ENCODE assay signal across 1 cellular context in the genomic region with DNA sequence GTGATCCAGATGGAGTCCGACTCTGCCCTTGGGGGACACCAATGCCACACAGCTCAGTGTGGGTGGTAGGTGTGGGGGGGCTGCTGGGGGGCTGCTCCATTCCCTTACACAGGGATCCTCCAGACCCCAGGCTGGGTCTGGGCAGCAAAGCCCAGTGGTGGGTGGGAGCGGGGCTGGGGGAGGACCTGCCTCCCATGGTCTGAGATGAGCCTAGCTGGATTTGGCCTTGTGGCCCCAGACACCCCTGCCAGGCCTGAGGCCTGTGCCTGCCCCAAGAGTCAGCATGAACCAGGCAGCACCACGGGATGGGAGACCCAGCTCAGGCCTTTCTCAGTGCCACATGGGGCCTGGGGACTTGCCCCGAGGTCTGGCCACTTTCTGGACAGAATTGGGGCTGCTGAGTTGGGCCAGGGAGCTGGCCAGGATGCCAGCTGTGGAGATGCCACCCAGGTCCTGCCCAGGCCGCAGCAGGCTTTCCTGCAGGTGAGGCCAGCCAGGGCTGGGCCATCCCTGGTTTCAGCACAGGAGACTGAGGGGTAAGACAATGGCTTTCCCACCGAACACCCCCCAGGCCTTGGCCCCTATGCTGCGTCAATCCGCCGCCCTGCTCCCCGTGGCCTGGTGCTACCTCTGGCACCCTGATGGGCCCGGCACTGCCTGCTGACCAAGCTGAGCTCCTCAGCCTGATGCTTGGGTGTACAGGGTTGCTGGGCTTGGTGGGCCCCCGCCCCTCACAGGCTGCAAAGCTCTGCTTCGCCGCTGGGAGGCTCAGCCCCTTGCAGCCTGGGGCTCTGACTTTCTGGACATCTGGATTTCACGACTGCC.
TF ChIP-seq lines count a peak whose summit lies in the region.

No MANE protein-coding gene starts in this region.

TF ChIP-seq in HepG2, 621 proteins besides CTCF, POLR2A, EP300 and RAD21 (continued from another document and continues in another):
- TF ChIP-seq ZNF772 (CRISPR knock-in tag; IDR thresholded peaks at IDR 0.05), result 0 out of 2 replicates have a peak, but pooled peaks have one; percentile 16
- no peak for TF ChIP-seq HMG20A (CRISPR knock-in tag; IDR thresholded peaks at IDR 0.05; ENCODE audit: borderline replicate concordance)
- TF ChIP-seq FOXJ3 (CRISPR knock-in tag; IDR thresholded peaks at IDR 0.05; ENCODE audit: borderline replicate concordance), result no peak
- no peak for TF ChIP-seq IRX3 (CRISPR knock-in tag; IDR thresholded peaks at IDR 0.05; ENCODE audit: borderline replicate concordance, low read depth)
- TF ChIP-seq, protein P1, sequence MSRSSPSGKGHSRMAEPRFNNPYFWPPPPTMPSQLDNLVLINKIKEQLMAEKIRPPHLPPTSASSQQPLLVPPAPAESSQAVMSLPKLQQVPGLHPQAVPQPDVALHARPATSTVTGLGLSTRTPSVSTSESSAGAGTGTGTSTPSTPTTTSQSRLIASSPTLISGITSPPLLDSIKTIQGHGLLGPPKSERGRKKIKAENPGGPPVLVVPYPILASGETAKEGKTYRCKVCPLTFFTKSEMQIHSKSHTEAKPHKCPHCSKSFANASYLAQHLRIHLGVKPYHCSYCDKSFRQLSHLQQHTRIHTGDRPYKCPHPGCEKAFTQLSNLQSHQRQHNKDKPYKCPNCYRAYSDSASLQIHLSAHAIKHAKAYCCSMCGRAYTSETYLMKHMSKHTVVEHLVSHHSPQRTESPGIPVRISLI (CRISPR knock-in tag; IDR thresholded peaks at IDR 0.05; ENCODE audit: borderline replicate concordance), result no peak
- TF ChIP-seq SP2 (CRISPR knock-in tag; IDR thresholded peaks at IDR 0.05), result no peak
- TF ChIP-seq SAFB2 (CRISPR knock-in tag; IDR thresholded peaks at IDR 0.05; ENCODE audit: borderline replicate concordance, low read depth), result no peak
- TF ChIP-seq KLF15 (CRISPR knock-in tag; IDR thresholded peaks at IDR 0.05; ENCODE audit: borderline replicate concordance), result no peak
- no peak for TF ChIP-seq ARHGAP35 (CRISPR knock-in tag; IDR thresholded peaks at IDR 0.05; ENCODE audit: borderline replicate concordance)
- TF ChIP-seq, protein P2, sequence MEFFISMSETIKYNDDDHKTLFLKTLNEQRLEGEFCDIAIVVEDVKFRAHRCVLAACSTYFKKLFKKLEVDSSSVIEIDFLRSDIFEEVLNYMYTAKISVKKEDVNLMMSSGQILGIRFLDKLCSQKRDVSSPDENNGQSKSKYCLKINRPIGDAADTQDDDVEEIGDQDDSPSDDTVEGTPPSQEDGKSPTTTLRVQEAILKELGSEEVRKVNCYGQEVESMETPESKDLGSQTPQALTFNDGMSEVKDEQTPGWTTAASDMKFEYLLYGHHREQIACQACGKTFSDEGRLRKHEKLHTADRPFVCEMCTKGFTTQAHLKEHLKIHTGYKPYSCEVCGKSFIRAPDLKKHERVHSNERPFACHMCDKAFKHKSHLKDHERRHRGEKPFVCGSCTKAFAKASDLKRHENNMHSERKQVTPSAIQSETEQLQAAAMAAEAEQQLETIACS (CRISPR knock-in tag; IDR thresholded peaks at IDR 0.05), result no peak
- TF ChIP-seq PITX1 (CRISPR knock-in tag; IDR thresholded peaks at IDR 0.05), result no peak
- 0 out of 2 replicates have a peak, but pooled peaks have one; percentile 39 for TF ChIP-seq TARDBP (CRISPR knock-in tag; IDR thresholded peaks at IDR 0.05)
- TF ChIP-seq, protein P3, sequence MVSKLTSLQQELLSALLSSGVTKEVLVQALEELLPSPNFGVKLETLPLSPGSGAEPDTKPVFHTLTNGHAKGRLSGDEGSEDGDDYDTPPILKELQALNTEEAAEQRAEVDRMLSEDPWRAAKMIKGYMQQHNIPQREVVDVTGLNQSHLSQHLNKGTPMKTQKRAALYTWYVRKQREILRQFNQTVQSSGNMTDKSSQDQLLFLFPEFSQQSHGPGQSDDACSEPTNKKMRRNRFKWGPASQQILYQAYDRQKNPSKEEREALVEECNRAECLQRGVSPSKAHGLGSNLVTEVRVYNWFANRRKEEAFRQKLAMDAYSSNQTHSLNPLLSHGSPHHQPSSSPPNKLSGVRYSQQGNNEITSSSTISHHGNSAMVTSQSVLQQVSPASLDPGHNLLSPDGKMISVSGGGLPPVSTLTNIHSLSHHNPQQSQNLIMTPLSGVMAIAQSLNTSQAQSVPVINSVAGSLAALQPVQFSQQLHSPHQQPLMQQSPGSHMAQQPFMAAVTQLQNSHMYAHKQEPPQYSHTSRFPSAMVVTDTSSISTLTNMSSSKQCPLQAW (CRISPR knock-in tag; IDR thresholded peaks at IDR 0.05), result no peak
- TF ChIP-seq MXI1 (IDR thresholded peaks at IDR 0.05; ENCODE audit: borderline replicate concordance, low read depth, low read length), result 0 out of 3 replicates have a peak, but pooled peaks have one; percentile 13
- 0 out of 2 replicates have a peak, but pooled peaks have one; percentile 8 for TF ChIP-seq YEATS4 (CRISPR knock-in tag; IDR thresholded peaks at IDR 0.05; ENCODE audit: borderline replicate concordance)
- TF ChIP-seq YY1 (IDR thresholded peaks at IDR 0.05; ENCODE audit: insufficient read depth, insufficient replicate concordance, low read depth, low read length), result no peak
- TF ChIP-seq NCOA1 (CRISPR knock-in tag; IDR thresholded peaks at IDR 0.05), result peak; percentile 71; the same call in 1 of the 2 replicates
- TF ChIP-seq ZZZ3 (CRISPR knock-in tag; IDR thresholded peaks at IDR 0.05; ENCODE audit: borderline replicate concordance), result no peak
- TF ChIP-seq ZNF530 (CRISPR knock-in tag; IDR thresholded peaks at IDR 0.05; ENCODE audit: low read depth), result no peak
- no peak for TF ChIP-seq ZNF124 (CRISPR knock-in tag; IDR thresholded peaks at IDR 0.05)
- TF ChIP-seq, protein P4, sequence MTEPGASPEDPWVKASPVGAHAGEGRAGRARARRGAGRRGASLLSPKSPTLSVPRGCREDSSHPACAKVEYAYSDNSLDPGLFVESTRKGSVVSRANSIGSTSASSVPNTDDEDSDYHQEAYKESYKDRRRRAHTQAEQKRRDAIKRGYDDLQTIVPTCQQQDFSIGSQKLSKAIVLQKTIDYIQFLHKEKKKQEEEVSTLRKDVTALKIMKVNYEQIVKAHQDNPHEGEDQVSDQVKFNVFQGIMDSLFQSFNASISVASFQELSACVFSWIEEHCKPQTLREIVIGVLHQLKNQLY (CRISPR knock-in tag; IDR thresholded peaks at IDR 0.05), result no peak
- TF ChIP-seq AGO2 (optimal IDR thresholded peaks at IDR 0.05; ENCODE audit: low read depth, low read length), result peak; percentile 37
- TF ChIP-seq, protein P5, sequence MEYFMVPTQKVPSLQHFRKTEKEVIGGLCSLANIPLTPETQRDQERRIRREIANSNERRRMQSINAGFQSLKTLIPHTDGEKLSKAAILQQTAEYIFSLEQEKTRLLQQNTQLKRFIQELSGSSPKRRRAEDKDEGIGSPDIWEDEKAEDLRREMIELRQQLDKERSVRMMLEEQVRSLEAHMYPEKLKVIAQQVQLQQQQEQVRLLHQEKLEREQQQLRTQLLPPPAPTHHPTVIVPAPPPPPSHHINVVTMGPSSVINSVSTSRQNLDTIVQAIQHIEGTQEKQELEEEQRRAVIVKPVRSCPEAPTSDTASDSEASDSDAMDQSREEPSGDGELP (IDR thresholded peaks at IDR 0.05; ENCODE audit: borderline replicate concordance, low read depth), result no peak
- no peak for TF ChIP-seq ZNF382 (CRISPR knock-in tag; IDR thresholded peaks at IDR 0.05; ENCODE audit: borderline replicate concordance)
- TF ChIP-seq HOXA5 (CRISPR knock-in tag; IDR thresholded peaks at IDR 0.05), result no peak
- TF ChIP-seq, protein P6, sequence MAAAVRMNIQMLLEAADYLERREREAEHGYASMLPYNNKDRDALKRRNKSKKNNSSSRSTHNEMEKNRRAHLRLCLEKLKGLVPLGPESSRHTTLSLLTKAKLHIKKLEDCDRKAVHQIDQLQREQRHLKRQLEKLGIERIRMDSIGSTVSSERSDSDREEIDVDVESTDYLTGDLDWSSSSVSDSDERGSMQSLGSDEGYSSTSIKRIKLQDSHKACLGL (CRISPR knock-in tag; IDR thresholded peaks at IDR 0.05), result no peak
- TF ChIP-seq REPIN1 (CRISPR knock-in tag; IDR thresholded peaks at IDR 0.05; ENCODE audit: borderline replicate concordance, low read depth), result no peak
- no peak for TF ChIP-seq ZNF101 (CRISPR knock-in tag; IDR thresholded peaks at IDR 0.05; ENCODE audit: borderline replicate concordance, low read depth)
- no peak for TF ChIP-seq ZNF335 (CRISPR knock-in tag; IDR thresholded peaks at IDR 0.05)
- TF ChIP-seq, protein P7, sequence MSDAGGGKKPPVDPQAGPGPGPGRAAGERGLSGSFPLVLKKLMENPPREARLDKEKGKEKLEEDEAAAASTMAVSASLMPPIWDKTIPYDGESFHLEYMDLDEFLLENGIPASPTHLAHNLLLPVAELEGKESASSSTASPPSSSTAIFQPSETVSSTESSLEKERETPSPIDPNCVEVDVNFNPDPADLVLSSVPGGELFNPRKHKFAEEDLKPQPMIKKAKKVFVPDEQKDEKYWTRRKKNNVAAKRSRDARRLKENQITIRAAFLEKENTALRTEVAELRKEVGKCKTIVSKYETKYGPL (CRISPR knock-in tag; IDR thresholded peaks at IDR 0.05), result no peak
- no peak; the same call in 1 of the 2 replicates for TF ChIP-seq DPF2 (CRISPR knock-in tag; IDR thresholded peaks at IDR 0.05; ENCODE audit: borderline replicate concordance, low read depth)
- peak; percentile 37; the same call in 1 of the 2 replicates for TF ChIP-seq ZFX (CRISPR knock-in tag; IDR thresholded peaks at IDR 0.05; ENCODE audit: low read depth)
- peak; percentile 12; the same call in 1 of the 2 replicates for TF ChIP-seq ZMYM2 (CRISPR knock-in tag; IDR thresholded peaks at IDR 0.05)
- TF ChIP-seq SNAI1 (CRISPR knock-in tag; IDR thresholded peaks at IDR 0.05; ENCODE audit: borderline replicate concordance), result no peak
- TF ChIP-seq STAG1 (CRISPR knock-in tag; IDR thresholded peaks at IDR 0.05), result peak; percentile 54
- TF ChIP-seq, protein P8, sequence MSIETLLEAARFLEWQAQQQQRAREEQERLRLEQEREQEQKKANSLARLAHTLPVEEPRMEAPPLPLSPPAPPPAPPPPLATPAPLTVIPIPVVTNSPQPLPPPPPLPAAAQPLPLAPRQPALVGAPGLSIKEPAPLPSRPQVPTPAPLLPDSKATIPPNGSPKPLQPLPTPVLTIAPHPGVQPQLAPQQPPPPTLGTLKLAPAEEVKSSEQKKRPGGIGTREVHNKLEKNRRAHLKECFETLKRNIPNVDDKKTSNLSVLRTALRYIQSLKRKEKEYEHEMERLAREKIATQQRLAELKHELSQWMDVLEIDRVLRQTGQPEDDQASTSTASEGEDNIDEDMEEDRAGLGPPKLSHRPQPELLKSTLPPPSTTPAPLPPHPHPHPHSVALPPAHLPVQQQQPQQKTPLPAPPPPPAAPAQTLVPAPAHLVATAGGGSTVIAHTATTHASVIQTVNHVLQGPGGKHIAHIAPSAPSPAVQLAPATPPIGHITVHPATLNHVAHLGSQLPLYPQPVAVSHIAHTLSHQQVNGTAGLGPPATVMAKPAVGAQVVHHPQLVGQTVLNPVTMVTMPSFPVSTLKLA (IDR thresholded peaks at IDR 0.05), result no peak
- TF ChIP-seq, protein P9, sequence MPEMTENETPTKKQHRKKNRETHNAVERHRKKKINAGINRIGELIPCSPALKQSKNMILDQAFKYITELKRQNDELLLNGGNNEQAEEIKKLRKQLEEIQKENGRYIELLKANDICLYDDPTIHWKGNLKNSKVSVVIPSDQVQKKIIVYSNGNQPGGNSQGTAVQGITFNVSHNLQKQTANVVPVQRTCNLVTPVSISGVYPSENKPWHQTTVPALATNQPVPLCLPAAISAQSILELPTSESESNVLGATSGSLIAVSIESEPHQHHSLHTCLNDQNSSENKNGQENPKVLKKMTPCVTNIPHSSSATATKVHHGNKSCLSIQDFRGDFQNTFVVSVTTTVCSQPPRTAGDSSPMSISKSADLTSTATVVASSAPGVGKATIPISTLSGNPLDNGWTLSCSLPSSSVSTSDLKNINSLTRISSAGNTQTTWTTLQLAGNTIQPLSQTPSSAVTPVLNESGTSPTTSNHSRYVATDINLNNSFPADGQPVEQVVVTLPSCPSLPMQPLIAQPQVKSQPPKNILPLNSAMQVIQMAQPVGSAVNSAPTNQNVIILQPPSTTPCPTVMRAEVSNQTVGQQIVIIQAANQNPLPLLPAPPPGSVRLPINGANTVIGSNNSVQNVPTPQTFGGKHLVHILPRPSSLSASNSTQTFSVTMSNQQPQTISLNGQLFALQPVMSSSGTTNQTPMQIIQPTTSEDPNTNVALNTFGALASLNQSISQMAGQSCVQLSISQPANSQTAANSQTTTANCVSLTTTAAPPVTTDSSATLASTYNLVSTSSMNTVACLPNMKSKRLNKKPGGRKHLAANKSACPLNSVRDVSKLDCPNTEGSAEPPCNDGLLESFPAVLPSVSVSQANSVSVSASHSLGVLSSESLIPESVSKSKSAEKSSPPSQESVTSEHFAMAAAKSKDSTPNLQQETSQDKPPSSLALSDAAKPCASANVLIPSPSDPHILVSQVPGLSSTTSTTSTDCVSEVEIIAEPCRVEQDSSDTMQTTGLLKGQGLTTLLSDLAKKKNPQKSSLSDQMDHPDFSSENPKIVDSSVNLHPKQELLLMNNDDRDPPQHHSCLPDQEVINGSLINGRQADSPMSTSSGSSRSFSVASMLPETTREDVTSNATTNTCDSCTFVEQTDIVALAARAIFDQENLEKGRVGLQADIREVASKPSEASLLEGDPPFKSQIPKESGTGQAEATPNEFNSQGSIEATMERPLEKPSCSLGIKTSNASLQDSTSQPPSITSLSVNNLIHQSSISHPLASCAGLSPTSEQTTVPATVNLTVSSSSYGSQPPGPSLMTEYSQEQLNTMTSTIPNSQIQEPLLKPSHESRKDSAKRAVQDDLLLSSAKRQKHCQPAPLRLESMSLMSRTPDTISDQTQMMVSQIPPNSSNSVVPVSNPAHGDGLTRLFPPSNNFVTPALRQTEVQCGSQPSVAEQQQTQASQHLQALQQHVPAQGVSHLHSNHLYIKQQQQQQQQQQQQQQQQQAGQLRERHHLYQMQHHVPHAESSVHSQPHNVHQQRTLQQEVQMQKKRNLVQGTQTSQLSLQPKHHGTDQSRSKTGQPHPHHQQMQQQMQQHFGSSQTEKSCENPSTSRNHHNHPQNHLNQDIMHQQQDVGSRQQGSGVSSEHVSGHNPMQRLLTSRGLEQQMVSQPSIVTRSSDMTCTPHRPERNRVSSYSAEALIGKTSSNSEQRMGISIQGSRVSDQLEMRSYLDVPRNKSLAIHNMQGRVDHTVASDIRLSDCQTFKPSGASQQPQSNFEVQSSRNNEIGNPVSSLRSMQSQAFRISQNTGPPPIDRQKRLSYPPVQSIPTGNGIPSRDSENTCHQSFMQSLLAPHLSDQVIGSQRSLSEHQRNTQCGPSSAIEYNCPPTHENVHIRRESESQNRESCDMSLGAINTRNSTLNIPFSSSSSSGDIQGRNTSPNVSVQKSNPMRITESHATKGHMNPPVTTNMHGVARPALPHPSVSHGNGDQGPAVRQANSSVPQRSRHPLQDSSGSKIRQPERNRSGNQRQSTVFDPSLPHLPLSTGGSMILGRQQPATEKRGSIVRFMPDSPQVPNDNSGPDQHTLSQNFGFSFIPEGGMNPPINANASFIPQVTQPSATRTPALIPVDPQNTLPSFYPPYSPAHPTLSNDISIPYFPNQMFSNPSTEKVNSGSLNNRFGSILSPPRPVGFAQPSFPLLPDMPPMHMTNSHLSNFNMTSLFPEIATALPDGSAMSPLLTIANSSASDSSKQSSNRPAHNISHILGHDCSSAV (CRISPR knock-in tag; IDR thresholded peaks at IDR 0.05; ENCODE audit: borderline replicate concordance), result 0 out of 2 replicates have a peak, but pooled peaks have one; percentile 4
- no peak for TF ChIP-seq JUNB (CRISPR knock-in tag; IDR thresholded peaks at IDR 0.05; ENCODE audit: borderline replicate concordance)
- TF ChIP-seq, protein P10, sequence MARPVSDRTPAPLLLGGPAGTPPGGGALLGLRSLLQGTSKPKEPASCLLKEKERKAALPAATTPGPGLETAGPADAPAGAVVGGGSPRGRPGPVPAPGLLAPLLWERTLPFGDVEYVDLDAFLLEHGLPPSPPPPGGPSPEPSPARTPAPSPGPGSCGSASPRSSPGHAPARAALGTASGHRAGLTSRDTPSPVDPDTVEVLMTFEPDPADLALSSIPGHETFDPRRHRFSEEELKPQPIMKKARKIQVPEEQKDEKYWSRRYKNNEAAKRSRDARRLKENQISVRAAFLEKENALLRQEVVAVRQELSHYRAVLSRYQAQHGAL (CRISPR knock-in tag; IDR thresholded peaks at IDR 0.05; ENCODE audit: not compliant biosample characterization), result no peak
- TF ChIP-seq MTF1 (CRISPR knock-in tag; IDR thresholded peaks at IDR 0.05), result no peak
